Comparison of ENCODE assay signal across 21 cellular contexts in the genomic region with DNA sequence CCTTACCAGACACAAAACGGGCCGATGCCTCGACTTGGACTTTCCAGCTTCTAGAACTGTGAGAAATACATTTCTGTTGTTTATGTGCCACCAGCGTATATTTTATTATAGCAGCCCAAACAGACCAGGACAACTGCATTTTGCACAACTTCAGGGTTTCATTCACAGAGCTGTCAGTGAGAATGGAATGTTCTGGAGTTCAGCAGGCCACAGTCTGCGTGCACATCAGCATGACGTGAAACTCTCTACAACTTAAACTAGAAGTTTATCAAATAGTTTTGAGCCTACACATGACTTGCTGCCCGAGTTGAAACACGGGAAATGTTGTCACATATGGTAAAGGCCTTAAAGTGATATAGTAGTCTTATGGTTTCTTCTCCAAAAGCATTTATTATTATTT.
"Had no signal": no experiment of that assay in that cellular context is flagged by ENCODE, and none has a peak within 500 bp of the region (broad histone marks: within the 10 kb centered on the region; RNA-seq: fewer than 3 reads in every experiment).

No MANE protein-coding gene starts in this region.

- DNase-seq: activated CD4-positive, alpha-beta T cell treated with anti-CD3 and anti-CD28 coated beads, Interleukin-2, amount 10 ng/mL, durations not matched to agents 7 days and 5 days; activated CD4-positive, CD25-positive, alpha-beta regulatory T cell; activated CD8-positive, alpha-beta T cell treated with anti-CD3 and anti-CD28 coated beads, Interleukin-2, amount 10 ng/mL, durations not matched to agents 7 days and 5 days; activated naive CD4-positive, alpha-beta T cell treated with Interleukin-2 at 50 U/mL for 16 hours; activated naive CD8-positive, alpha-beta T cell treated with anti-CD3 and anti-CD28 coated beads, Interleukin-2, amount 10 ng/mL, durations not matched to agents 7 days and 5 days; activated T-cell treated with anti-CD3 and anti-CD28 coated beads, Interleukin-2, amount 50 U/mL, for 24 hours; effector CD4-positive, alpha-beta T cell; left lung; mammary epithelial cell; nephron progenitor cell; occipital lobe; posterior cingulate gyrus; stimulated activated CD4-positive, alpha-beta T cell treated with anti-CD3 and anti-CD28 coated beads, Interleukin-15, amount 100 ng/mL, for 24 hours; stimulated activated CD4-positive, alpha-beta T cell treated with anti-CD3 and anti-CD28 coated beads, Interleukin-2, amount 100 ng/mL, for 48 hours; T-helper 1 cell; T-helper 9 cell; transverse colon had no signal

- H3K4me3 Mint-ChIP-seq: activated CD4-positive, alpha-beta T cell treated with anti-CD3 and anti-CD28 coated beads, Interleukin-2, amount 10 ng/mL, durations not matched to agents 7 days and 5 days; activated CD8-positive, alpha-beta T cell treated with anti-CD3 and anti-CD28 coated beads, Interleukin-2, amount 10 ng/mL, durations not matched to agents 7 days and 5 days; activated naive CD8-positive, alpha-beta T cell treated with anti-CD3 and anti-CD28 coated beads, Interleukin-2, amount 10 ng/mL, durations not matched to agents 7 days and 5 days; activated T-cell treated with anti-CD3 and anti-CD28 coated beads, Interleukin-2, amount 50 U/mL, for 24 hours; nephron progenitor cell; stimulated activated naive CD8-positive, alpha-beta T cell treated with anti-CD3 and anti-CD28 coated beads, Interleukin-15, Interleukin-2, amounts not matched to agents 100 ng/mL and 50 ng/mL, for 24 hours had no signal

- H3K9me3 Mint-ChIP-seq: activated CD4-positive, alpha-beta T cell treated with anti-CD3 and anti-CD28 coated beads, Interleukin-2, amount 10 ng/mL, durations not matched to agents 7 days and 5 days; activated T-helper 2 cell treated with anti-CD3 and anti-CD28 coated beads, Interferon-gamma antibody, Interleukin-2, Interleukin-4, amounts not matched to agents 10 μg/mL and 5 μg/mL and 100 μg/mL, durations not matched to agents 14 hours and 24 hours and 36 hours; nephron progenitor cell; stimulated activated naive CD8-positive, alpha-beta T cell treated with anti-CD3 and anti-CD28 coated beads, Interleukin-15, Interleukin-2, amounts not matched to agents 100 ng/mL and 50 ng/mL, for 24 hours had no signal

- H3K27me3 Mint-ChIP-seq: activated CD4-positive, alpha-beta T cell treated with anti-CD3 and anti-CD28 coated beads, Interleukin-2, amount 10 ng/mL, durations not matched to agents 7 days and 5 days; activated naive CD8-positive, alpha-beta T cell treated with anti-CD3 and anti-CD28 coated beads, Interleukin-2, amount 10 ng/mL, durations not matched to agents 7 days and 5 days; activated T-cell treated with anti-CD3 and anti-CD28 coated beads, Interleukin-2, amount 50 U/mL, for 24 hours; stimulated activated naive CD8-positive, alpha-beta T cell treated with anti-CD3 and anti-CD28 coated beads, Interleukin-15, Interleukin-2, amounts not matched to agents 100 ng/mL and 50 ng/mL, for 24 hours had no signal

- H3K27me3 ChIP-seq: vagina had no signal

- H3K27ac Mint-ChIP-seq: activated CD4-positive, alpha-beta T cell treated with anti-CD3 and anti-CD28 coated beads, Interleukin-2, amount 10 ng/mL, durations not matched to agents 7 days and 5 days; activated CD8-positive, alpha-beta T cell treated with anti-CD3 and anti-CD28 coated beads, Interleukin-2, amount 10 ng/mL, durations not matched to agents 7 days and 5 days; activated naive CD8-positive, alpha-beta T cell treated with anti-CD3 and anti-CD28 coated beads, Interleukin-2, amount 10 ng/mL, durations not matched to agents 7 days and 5 days; activated T-cell treated with anti-CD3 and anti-CD28 coated beads, Interleukin-2, amount 50 U/mL, for 24 hours; activated T-helper 2 cell treated with anti-CD3 and anti-CD28 coated beads, Interferon-gamma antibody, Interleukin-2, Interleukin-4, amounts not matched to agents 10 μg/mL and 5 μg/mL and 100 μg/mL, durations not matched to agents 14 hours and 24 hours and 36 hours; nephron progenitor cell; stimulated activated naive CD8-positive, alpha-beta T cell treated with anti-CD3 and anti-CD28 coated beads, Interleukin-15, Interleukin-2, amounts not matched to agents 100 ng/mL and 50 ng/mL, for 24 hours had no signal

- ATAC-seq: activated CD8-positive, alpha-beta T cell treated with anti-CD3 and anti-CD28 coated beads, Interleukin-2, amount 10 ng/mL, durations not matched to agents 7 days and 5 days; left lung had no signal

- H3K27ac ChIP-seq: left lung, skin epidermis, transverse colon, vagina had no signal

- H3K9me3 ChIP-seq: left lung, transverse colon, vagina had no signal

- H3K36me3 ChIP-seq: left lung, transverse colon, vagina had no signal

- H3K4me3 ChIP-seq: left lung, skin epidermis, transverse colon, vagina had no signal
